24 cellular contexts compared by ENCODE assay signal in genomic region chr11:24344222-24344621, GRCh38.
"Had no signal": no experiment of that assay in that cellular context is flagged by ENCODE, and none has a peak within 500 bp of the region (broad histone marks: within the 10 kb centered on the region; RNA-seq: fewer than 3 reads in every experiment).

No MANE protein-coding gene starts in this region.

- H3K27me3 Mint-ChIP-seq: dendritic cell treated with granulocyte-macrophage colony-stimulating factor and Interleukin-4, amounts not matched to agents 40 ng/mL and 50 ng/mL, for 4 days; effector memory CD8-positive, alpha-beta T cell; naive thymus-derived CD4-positive, alpha-beta T cell had no signal

- H3K27me3 ChIP-seq: colonic mucosa, esophagus squamous epithelium, gastrocnemius medialis, heart right ventricle, left lung had no signal

- H3K4me3 ChIP-seq: colonic mucosa, esophagus squamous epithelium, gastrocnemius medialis, heart right ventricle, left lung, lower lobe of right lung had no signal

- H3K27ac ChIP-seq: colonic mucosa, epithelial cell of prostate, esophagus squamous epithelium, gastrocnemius medialis, heart right ventricle, left lung, lower lobe of right lung had no signal

- H3K4me1 Mint-ChIP-seq: endodermal cell; naive thymus-derived CD4-positive, alpha-beta T cell had no signal

- ATAC-seq: effector memory CD8-positive, alpha-beta T cell; esophagus mucosa; gastrocnemius medialis; heart right ventricle; left cardiac atrium; left lung; left ventricle myocardium superior; lower lobe of right lung; naive thymus-derived CD4-positive, alpha-beta T cell had no signal

- H3K4me3 Mint-ChIP-seq: dendritic cell treated with granulocyte-macrophage colony-stimulating factor and Interleukin-4, amounts not matched to agents 40 ng/mL and 50 ng/mL, for 4 days; effector memory CD8-positive, alpha-beta T cell; endodermal cell; naive thymus-derived CD4-positive, alpha-beta T cell had no signal

- H3K9me3 Mint-ChIP-seq: dendritic cell treated with granulocyte-macrophage colony-stimulating factor and Interleukin-4, amounts not matched to agents 40 ng/mL and 50 ng/mL, for 4 days; endodermal cell had no signal

- H3K9me3 ChIP-seq: colonic mucosa, esophagus squamous epithelium, gastrocnemius medialis, heart right ventricle, left lung, lower lobe of right lung had no signal

- H3K36me3 Mint-ChIP-seq: naive thymus-derived CD4-positive, alpha-beta T cell had no signal

- H3K36me3 ChIP-seq: colonic mucosa, esophagus squamous epithelium, gastrocnemius medialis, heart right ventricle, left lung, lower lobe of right lung had no signal

- DNase-seq: colonic mucosa; cortex of kidney; effector CD8-positive, alpha-beta T cell; effector memory CD8-positive, alpha-beta T cell; endodermal cell; erythroblast; esophagus squamous epithelium; foreskin fibroblast; foreskin melanocyte; gastrocnemius medialis; glutamatergic neuron; head of caudate nucleus; heart right ventricle; hippocampal formation; left cardiac atrium; left lung; left ventricle myocardium superior; lower lobe of right lung; mesendoderm; midbrain; naive thymus-derived CD4-positive, alpha-beta T cell had no signal

- H3K4me1 ChIP-seq: colonic mucosa, esophagus squamous epithelium, gastrocnemius medialis, heart right ventricle, left lung, lower lobe of right lung had no signal

- H3K27ac Mint-ChIP-seq: dendritic cell treated with granulocyte-macrophage colony-stimulating factor and Interleukin-4, amounts not matched to agents 40 ng/mL and 50 ng/mL, for 4 days; effector memory CD8-positive, alpha-beta T cell; endodermal cell; naive thymus-derived CD4-positive, alpha-beta T cell had no signal
